ENCODE assay signal across 20 cellular contexts in genomic region chr4:48907706-48908477, GRCh38. TPM values are rescaled to one million over a fixed set of nuclear protein-coding genes. Genes with fewer than 3 reads are reported as not detected.
DNase-seq lines count a peak whose midpoint lies in the region; ATAC-seq, FAIRE-seq and TF ChIP-seq lines count a peak whose summit lies in the region.
"Had no signal": no experiment of that assay in that cellular context is flagged by ENCODE, and none has a peak within 500 bp of the region (broad histone marks: within the 10 kb centered on the region; RNA-seq: fewer than 3 reads in every experiment).

No MANE protein-coding gene starts in this region.

- peaks cover 11 to 20% of the 10 kb centered on the region in 2 donors for H3K36me3 Mint-ChIP-seq in CD4-positive, alpha-beta memory T cell
- H3K36me3 Mint-ChIP-seq in natural killer cell treated with Interleukin-12 subunit alpha and Interleukin-12 subunit beta and Interleukin-15 and Interleukin-18, amount 100 ng/mL, for 72 hours: no peaks in the 10 kb centered on the region

- intact Hi-C loops in CD4-positive, alpha-beta memory T cell (cut with micrococcal nuclease): loop anchor here (10.0 kb wide), 2 partner anchors 563 to 633 kb away; partner anchors contain the start of gene SLAIN2
- intact Hi-C loops in K562 (cut with micrococcal nuclease): no loop called here

- H3K4me1 ChIP-seq in CD4-positive, alpha-beta memory T cell (ENCODE audit: insufficient read depth, low read length): peaks cover 29% of the 10 kb centered on the region
- H3K4me1 ChIP-seq in DND-41 (ENCODE audit: insufficient read depth, low read length): peaks cover 28% of the 10 kb centered on the region
- H3K4me1 ChIP-seq in K562 (replicated peaks in 1 of 2; ENCODE audit: control insufficient read depth in 2 of 2, insufficient read depth in 2 of 2, low read length in 2 of 2): peaks cover 0 to 6% of the 10 kb centered on the region in 2 experiments; a peak in 2 of 5 replicates

- ATAC-seq in DND-41 (ENCODE audit: insufficient read depth, low read depth): no peak
- no peak for ATAC-seq in K562
- ATAC-seq in natural killer cell treated with Interleukin-12 subunit alpha and Interleukin-12 subunit beta and Interleukin-15 and Interleukin-18, amount 100 ng/mL, for 72 hours: no peak
- no peak for ATAC-seq in HG02884 (IDR thresholded peaks at IDR 0.05; ENCODE audit: unreplicated experiment)

- no peaks in the 10 kb centered on the region for H3K9me3 ChIP-seq in CD4-positive, alpha-beta memory T cell (ENCODE audit: control insufficient read depth in 1 of 2, low read length in 2 of 2)
- H3K9me3 ChIP-seq in DND-41 (ENCODE audit: insufficient read depth, low read length, severe bottlenecking): no peaks in the 10 kb centered on the region
- no peaks in the 10 kb centered on the region for H3K9me3 ChIP-seq in K562 (replicated peaks; ENCODE audit: control insufficient read depth, insufficient read depth, low read depth, low read length)
- H3K9me3 ChIP-seq: esophagus muscularis mucosa, left ventricle myocardium inferior had no signal

- in situ Hi-C loops in K562 (cut with MboI): no loop called here

- peak in 1 of 5 donors; percentile 28 for DNase-seq in CD4-positive, alpha-beta memory T cell
- no peak for DNase-seq in DND-41
- peak in 1 of 4 experiments; percentile 9 for DNase-seq in K562 (ENCODE audit: extremely low read depth in 1 of 4, low spot score in 3 of 4)
- no peak for DNase-seq in natural killer cell treated with Interleukin-12 subunit alpha and Interleukin-12 subunit beta and Interleukin-15 and Interleukin-18, amount 100 ng/mL, for 72 hours (ENCODE audit: low spot score)
- no peak for DNase-seq in NCI-H146 (lab: John Stamatoyannopoulos, UW)
- DNase-seq in D721Med (ENCODE audit: insufficient read length, low spot score): no peak
- DNase-seq: activated CD4-positive, CD25-positive, alpha-beta regulatory T cell treated with anti-CD3 and anti-CD28 coated beads, Interleukin-2, amount 50 U/mL, for 72 hours; activated T-cell treated with anti-CD3 and anti-CD28 coated beads for 4 hours; AML-193; DMS 273 treated with DMSO at 0.1 percent for 48 hours; left ventricle myocardium inferior; NCI-H1092 treated with DMSO at 0.1 percent for 48 hours; NCI-H2107; NCI-H526 treated with DMSO at 0.1 percent for 48 hours; T1000 had no signal

- H2AFZ ChIP-seq in DND-41 (ENCODE audit: low read depth, low read length): 0 out of 2 replicates have a peak overlapping the region, but pooled peaks have one; percentile 34
- no peak overlapping the region for H2AFZ ChIP-seq in K562 (ENCODE audit: low read depth, low read length)

- H3K4me1 Mint-ChIP-seq in CD4-positive, alpha-beta memory T cell: peaks cover 28 to 45% (median 32%) of the 10 kb centered on the region in 4 donors
- peaks cover 23 to 25% of the 10 kb centered on the region in 2 donors for H3K4me1 Mint-ChIP-seq in natural killer cell treated with Interleukin-12 subunit alpha and Interleukin-12 subunit beta and Interleukin-15 and Interleukin-18, amount 100 ng/mL, for 72 hours (ENCODE audit: low read depth in 2 of 2)

- no peak overlapping the region for H3K27ac ChIP-seq in CD4-positive, alpha-beta memory T cell (ENCODE audit: low read depth, low read length)
- H3K27ac ChIP-seq in DND-41 (ENCODE audit: low read length) (no peak overlapping the region), K562 (ENCODE audit: extremely low read depth, low read depth, low read length) (no peak overlapping the region)
- H3K27ac ChIP-seq: cardiac muscle cell, esophagus muscularis mucosa, KMS-11, left ventricle myocardium inferior had no signal

- H3K9ac ChIP-seq in DND-41 (ENCODE audit: low read depth, low read length): no peak overlapping the region
- H3K9ac ChIP-seq in K562 (ENCODE audit: insufficient read depth in 1 of 2, low read depth in 2 of 2, low read length in 2 of 2): no peak overlapping the region

- H3K27me3 Mint-ChIP-seq in CD4-positive, alpha-beta memory T cell: no peaks in the 10 kb centered on the region
- peaks cover 6% of the 10 kb centered on the region in 2 donors for H3K27me3 Mint-ChIP-seq in natural killer cell treated with Interleukin-12 subunit alpha and Interleukin-12 subunit beta and Interleukin-15 and Interleukin-18, amount 100 ng/mL, for 72 hours

- TF ChIP-seq RAD21 in K562 (CRISPR knock-in tag; conservative IDR thresholded peaks at IDR 0.05 in 1 of 2, IDR thresholded peaks at IDR 0.05 in 1 of 2): no peak

- H4K20me1 ChIP-seq in DND-41 (ENCODE audit: insufficient read depth, low read length) (no peaks in the 10 kb centered on the region), K562 (replicated peaks; ENCODE audit: control insufficient read depth, insufficient read depth, low read length) (no peaks in the 10 kb centered on the region)

- no peak overlapping the region for H3K4me3 ChIP-seq in CD4-positive, alpha-beta memory T cell (ENCODE audit: low read length in 2 of 2)
- H3K4me3 ChIP-seq in DND-41 (ENCODE audit: low read depth in 1 of 2, low read length in 2 of 2) (no peak overlapping the region), K562 (no peak overlapping the region)
- H3K4me3 ChIP-seq: cardiac muscle cell had no signal

- BruUV-seq in K562 (replicated peaks; lab: Mats Ljungman, UMichigan): no TSS peak

- H3K4me2 ChIP-seq in DND-41 (ENCODE audit: insufficient read depth, low read length) (no peak overlapping the region), K562 (ENCODE audit: insufficient read depth, low read length) (no peak overlapping the region)

- H3K79me2 ChIP-seq in DND-41 (ENCODE audit: insufficient read depth, low read length): peaks cover 26% of the 10 kb centered on the region
- no peaks in the 10 kb centered on the region for H3K79me2 ChIP-seq in K562 (ENCODE audit: control insufficient read depth, insufficient read depth, low read length)

- POLR2A ChIA-PET in CD4-positive, alpha-beta memory T cell (lab: Charles Lee; ENCODE audit: partially characterized antibody): interaction anchor here (2.6 kb wide), 1 partner anchor 128 kb away, joined by 23 read pairs; the partner anchor contains the start of gene FRYL
- POLR2A ChIA-PET in K562 (lab: Yijun Ruan, JAX): interaction anchor here (0.7 kb wide), 1 partner anchor 46 kb away, joined by 3 read pairs; no protein-coding TSS in a partner anchor

- peak overlapping the region in 6 of 7 donors; percentile 24 to 89 (median 50) for H3K27ac Mint-ChIP-seq in CD4-positive, alpha-beta memory T cell
- H3K27ac Mint-ChIP-seq in natural killer cell treated with Interleukin-12 subunit alpha and Interleukin-12 subunit beta and Interleukin-15 and Interleukin-18, amount 100 ng/mL, for 72 hours: peak overlapping the region in 1 of 2 donors; percentile 47

- no peak for FAIRE-seq in K562 (lab: Jason Lieb, UNC)
- FAIRE-seq in D721Med (lab: Jason Lieb, UNC): no peak
- FAIRE-seq: GM12892 had no signal

- CTCF ChIA-PET in CD4-positive, alpha-beta memory T cell (lab: Charles Lee; ENCODE audit: partially characterized antibody): interaction anchor here (1.7 to 4.0 kb wide), 5 partner anchors 23 to 329 kb away, joined by 7 to 41 read pairs (median 9); no protein-coding TSS in a partner anchor
- CTCF ChIA-PET in K562 (lab: Yijun Ruan, JAX; ENCODE audit: low intra/inter-chr PET ratio): no interaction called here

- no peak for TF ChIP-seq EP300 in K562 (IDR thresholded peaks at IDR 0.05; ENCODE audit: low read length)

- TF ChIP-seq CTCF in DND-41 (IDR thresholded peaks at IDR 0.05; ENCODE audit: borderline replicate concordance, extremely low read depth, low read length, poor library complexity, severe bottlenecking): no peak
- TF ChIP-seq CTCF in K562 (IDR thresholded peaks at IDR 0.05 in 2 of 3, conservative IDR thresholded peaks at IDR 0.05 in 1 of 3; ENCODE audit: insufficient read depth in 2 of 3, low read depth in 1 of 3, low read length in 3 of 3): no peak
- TF ChIP-seq CTCF in D721Med (IDR thresholded peaks at IDR 0.05; ENCODE audit: insufficient read depth, missing control alignments): no peak

- H3K27me3 ChIP-seq in CD4-positive, alpha-beta memory T cell (ENCODE audit: insufficient read depth, low read length): no peaks in the 10 kb centered on the region
- H3K27me3 ChIP-seq in DND-41 (ENCODE audit: insufficient read depth, low read length, poor library complexity) (no peaks in the 10 kb centered on the region), K562 (ENCODE audit: control insufficient read depth in 2 of 2, insufficient read depth in 2 of 2, low read length in 2 of 2) (peaks cover 0 to 3% of the 10 kb centered on the region in 2 experiments; a peak in 1 of 5 replicates)
- H3K27me3 ChIP-seq: cardiac muscle cell, esophagus muscularis mucosa had no signal

- peak overlapping the region in 7 of 8 donors; percentile 1 to 92 (median 43) for H3K4me3 Mint-ChIP-seq in CD4-positive, alpha-beta memory T cell
- peak overlapping the region; percentile 38 for H3K4me3 Mint-ChIP-seq in natural killer cell treated with Interleukin-12 subunit alpha and Interleukin-12 subunit beta and Interleukin-15 and Interleukin-18, amount 100 ng/mL, for 72 hours

- H3K9me1 ChIP-seq in K562 (ENCODE audit: control insufficient read depth, insufficient read depth, low read length): no peaks in the 10 kb centered on the region

- 44% methylated on average over 7 of the region's 7 CpGs for WGBS in K562 (ENCODE audit: insufficient coverage, low coverage, missing lambda C conversion rate)

- no peaks in the 10 kb centered on the region for H3K9me3 Mint-ChIP-seq in CD4-positive, alpha-beta memory T cell
- no peaks in the 10 kb centered on the region for H3K9me3 Mint-ChIP-seq in natural killer cell treated with Interleukin-12 subunit alpha and Interleukin-12 subunit beta and Interleukin-15 and Interleukin-18, amount 100 ng/mL, for 72 hours

- peaks cover 7% of the 10 kb centered on the region for H3K36me3 ChIP-seq in CD4-positive, alpha-beta memory T cell (ENCODE audit: insufficient read depth, low read length)
- H3K36me3 ChIP-seq in DND-41 (ENCODE audit: insufficient read depth, low read length) (peaks cover 18% of the 10 kb centered on the region), K562 (ENCODE audit: control insufficient read depth, insufficient read depth, low read length) (no peaks in the 10 kb centered on the region)
- H3K36me3 ChIP-seq: cardiac muscle cell had no signal

- no peak for TF ChIP-seq POLR2A in K562 (conservative IDR thresholded peaks at IDR 0.05)

RNA-seq across cellular contexts. Expression of gene OCIAD2, which starts 1.3 kb away (rescaled TPM):
- total RNA-seq in CD4-positive, alpha-beta memory T cell: 100 to 1,000 TPM; 102 to 108 TPM
- 100 to 1,000 TPM; 192 to 245 TPM for polyA plus RNA-seq in CD4-positive, alpha-beta memory T cell
- total RNA-seq in K562 (2011; cell fraction: chromatin; rRNA removed; ENCODE audit: low replicate concordance): not detected in 2 replicates
- total RNA-seq in K562 (2011; cell fraction: nucleolus; rRNA removed): not detected in 2 replicates
- total RNA-seq in K562 (2011; cell fraction: nucleoplasm; rRNA removed): not detected in 2 replicates
- total RNA-seq in K562 (2014; rRNA removed) (not detected in 2 replicates), K562 (2014; rRNA removed; fragmentation: Illumina TruSeq; extraction: Trizol) (not detected in 2 replicates), K562 (2015; rRNA removed; fragmentation: Illumina TruSeq; extraction: Trizol) (not detected in 2 replicates), K562 (2021) (0.31 and 0.98 TPM in 2 replicates)
- polyA plus RNA-seq in K562 (2011; rRNA removed) (not detected in 2 replicates), K562 (2014; fragmentation: Illumina TruSeq; extraction: Trizol) (not detected in 2 replicates), K562 (2014; fragmentation: Nextera tagmentation; extraction: Ambion mirVana) (not detected), K562 (2014; rRNA removed) (0.11 TPM in 1 of 2 replicates, not detected in the other)
- polyA plus RNA-seq in K562 (2011; cell fraction: cytosol; rRNA removed): not detected in 2 replicates
- polyA plus RNA-seq in K562 (2011; cell fraction: nucleus; rRNA removed): not detected in 2 replicates
- polyA plus RNA-seq in K562 (2012): not detected in 2 replicates
- not detected in 2 replicates for polyA minus RNA-seq in K562 (2011; rRNA and poly(A)+ RNA removed)
- polyA minus RNA-seq in K562 (2011; cell fraction: cytosol; rRNA and poly(A)+ RNA removed): not detected in 2 replicates
- 0.33 TPM in 1 of 2 replicates, not detected in the other for polyA minus RNA-seq in K562 (2011; cell fraction: nucleus; rRNA and poly(A)+ RNA removed)
- 10 to 100 TPM; 20.0 to 36.9 TPM for total RNA-seq in natural killer cell treated with Interleukin-12 subunit alpha and Interleukin-12 subunit beta and Interleukin-15 and Interleukin-18, amount 100 ng/mL, for 72 hours

Comparison
In these comparisons a context has a peak if more than half of its experiments do, and no peak if none do; other contexts are left out.
1. RNA of gene OCIAD2, which starts 1.3 kb away (total RNA-seq): 102 to 108 TPM in CD4-positive, alpha-beta memory T cell and 20.0 to 36.9 TPM in natural killer cell treated with Interleukin-12 subunit alpha and Interleukin-12 subunit beta and Interleukin-15 and Interleukin-18, amount 100 ng/mL, for 72 hours; 0.31 to 0.98 TPM in K562; every median in the first group is over 10 times any median in the second.